In genomic region chr14:71994416-71994815, GRCh38 we compare ENCODE assay signal across 35 cellular contexts.
"Had no signal": no experiment of that assay in that cellular context is flagged by ENCODE, and none has a peak within 500 bp of the region (broad histone marks: within the 10 kb centered on the region; RNA-seq: fewer than 3 reads in every experiment).

No MANE protein-coding gene starts in this region.

- H3K4me3 ChIP-seq: MG63 had no signal

- DNase-seq: Karpas-422, Kasumi-1, MG63, MM.1S, MV-4-11, NCI-H1048, NCI-H1092, NCI-H1092 treated with DMSO at 0.1 percent for 48 hours, NCI-H1105, NCI-H1105 treated with DMSO at 0.1 percent for 48 hours, NCI-H1417, NCI-H1417 treated with DMSO at 0.1 percent for 48 hours, NCI-H1436, NCI-H1436 treated with DMSO at 0.1 percent for 48 hours, NCI-H146, NCI-H1694, NCI-H1694 treated with DMSO at 0.1 percent for 48 hours, NCI-H187, NCI-H187 treated with DMSO at 0.1 percent for 48 hours, NCI-H1930, NCI-H2029, NCI-H2029 treated with DMSO at 0.1 percent for 48 hours, NCI-H2081, NCI-H2081 treated with DMSO at 0.1 percent for 48 hours, NCI-H2107, NCI-H2171, NCI-H2171 treated with DMSO at 0.1 percent for 48 hours, NCI-H2227 treated with DMSO at 0.1 percent for 48 hours, NCI-H226, NCI-H345, NCI-H446, NCI-H446 treated with DMSO at 0.1 percent for 48 hours, NCI-H510A, NCI-H510A treated with DMSO at 0.1 percent for 48 hours had no signal

- H3K36me3 ChIP-seq: MG63 had no signal

- H3K9ac ChIP-seq: KMS-11 had no signal

- H3K27me3 ChIP-seq: MG63 had no signal

- H3K27ac ChIP-seq: KMS-11 had no signal

- H3K9me3 ChIP-seq: MG63 had no signal

- H3K4me2 ChIP-seq: KMS-11 had no signal
